7 cellular contexts compared by ENCODE assay signal in genomic region chr10:28592953-28593352, GRCh38.
DNase-seq lines count a peak whose midpoint lies in the region; ATAC-seq lines count a peak whose summit lies in the region.

No MANE protein-coding gene starts in this region.

- H3K79me2 ChIP-seq in trophoblast cell (ENCODE audit: control insufficient read depth, insufficient read depth, low read length, poor library complexity) = peaks cover 7% of the 10 kb centered on the region

- no peak overlapping the region for H2AK5ac ChIP-seq in trophoblast cell (ENCODE audit: low read length)

- H4K91ac ChIP-seq in trophoblast cell (ENCODE audit: low read depth, low read length) = no peak overlapping the region

- H3K4me1 Mint-ChIP-seq in effector memory CD8-positive, alpha-beta T cell (ENCODE audit: low read depth in 2 of 2) = peaks cover 36 to 46% of the 10 kb centered on the region in 2 donors

- no peak overlapping the region for H3K4me3 ChIP-seq in trophoblast cell (ENCODE audit: low read depth, low read length)

- peaks cover 2 to 3% of the 10 kb centered on the region in 2 experiments for H3K4me1 ChIP-seq in trophoblast cell (ENCODE audit: control insufficient read depth in 1 of 2, insufficient read depth in 2 of 2, low read length in 2 of 2)

- H3K27me3 ChIP-seq in trophoblast cell (ENCODE audit: insufficient read depth, low read length) = no peaks in the 10 kb centered on the region

- no peak overlapping the region for H2BK120ac ChIP-seq in trophoblast cell (ENCODE audit: insufficient read depth, low read length, poor library complexity)

- H3K27ac Mint-ChIP-seq in effector memory CD8-positive, alpha-beta T cell = peak overlapping the region; percentile 4 to 47

- H2AFZ ChIP-seq in trophoblast cell (ENCODE audit: insufficient read depth, low read length, poor library complexity) = no peak overlapping the region

- H3K9me3 ChIP-seq in trophoblast cell (ENCODE audit: insufficient read depth, low read depth, low read length) = no peaks in the 10 kb centered on the region

- no peak overlapping the region for H3K23ac ChIP-seq in trophoblast cell (ENCODE audit: low read length)

- no peak overlapping the region for H4K12ac ChIP-seq in trophoblast cell (ENCODE audit: low read depth, low read length)

- H3K18ac ChIP-seq in trophoblast cell (ENCODE audit: low read length) = no peak overlapping the region

- peak; percentile 32 for ATAC-seq in effector memory CD8-positive, alpha-beta T cell (replicated peaks)
- no peak for ATAC-seq in GM18517 (IDR thresholded peaks at IDR 0.05; ENCODE audit: unreplicated experiment)

- H4K8ac ChIP-seq in trophoblast cell (ENCODE audit: low read depth, low read length) = no peak overlapping the region

- H3K4ac ChIP-seq in trophoblast cell (ENCODE audit: low read depth, low read length) = no peak overlapping the region

- H3K79me1 ChIP-seq in trophoblast cell (ENCODE audit: low read length) = peaks cover 2% of the 10 kb centered on the region

- no peak overlapping the region for H3K27ac ChIP-seq in trophoblast cell (ENCODE audit: low read depth, low read length)

- peaks cover 12 to 24% of the 10 kb centered on the region in 2 experiments for H3K36me3 ChIP-seq in trophoblast cell (ENCODE audit: control insufficient read depth in 1 of 2, insufficient read depth in 2 of 2, low read length in 2 of 2)

- peaks cover 75% of the 10 kb centered on the region for H3K36me3 Mint-ChIP-seq in effector memory CD8-positive, alpha-beta T cell (ENCODE audit: insufficient read depth)

- WGBS in trophoblast cell (ENCODE audit: extremely low coverage, insufficient coverage, insufficient read length) = no CpG with 5 or more reads among the region's 1 CpG

- no peak overlapping the region for H3K9ac ChIP-seq in trophoblast cell (ENCODE audit: low read length)

- H2BK12ac ChIP-seq in trophoblast cell (ENCODE audit: low read length) = no peak overlapping the region

- no peaks in the 10 kb centered on the region for H3K9me3 Mint-ChIP-seq in effector memory CD8-positive, alpha-beta T cell

- no peaks in the 10 kb centered on the region for H3K27me3 Mint-ChIP-seq in effector memory CD8-positive, alpha-beta T cell

- peak overlapping the region in 1 of 2 donors; percentile 13 for H3K4me3 Mint-ChIP-seq in effector memory CD8-positive, alpha-beta T cell

- no peak overlapping the region for H2BK5ac ChIP-seq in trophoblast cell (ENCODE audit: low read depth, low read length, poor library complexity)

- H3K14ac ChIP-seq in trophoblast cell (ENCODE audit: low read length) = no peak overlapping the region

- DNase-seq in GM04503 (ENCODE audit: low read depth) (peak; percentile 32), NOMO-1 treated with dmso at 0.1 percent for 144 hours (lab: John Stamatoyannopoulos, UW; ENCODE audit: unreplicated experiment) (peak; percentile 3), trophoblast cell (peak; percentile 4 to 82), NCI-H526 (lab: John Stamatoyannopoulos, UW) (no peak), NCI-H2081 treated with DMSO at 0.1 percent for 48 hours (lab: John Stamatoyannopoulos, UW) (no peak)
- no peak for DNase-seq in effector memory CD8-positive, alpha-beta T cell

- no peak overlapping the region for H3K4me2 ChIP-seq in trophoblast cell (ENCODE audit: low read length)

Comparison
In these comparisons a context has a peak if more than half of its experiments do, and no peak if none do; other contexts are left out.
1. DNase-seq: peak in GM04503 (single experiment), NOMO-1 treated with dmso at 0.1 percent for 144 hours (single experiment) and trophoblast cell (2 of 2); none in effector memory CD8-positive, alpha-beta T cell (0 of 3), NCI-H526 (0 of 2) and NCI-H2081 treated with DMSO at 0.1 percent for 48 hours (single experiment).